7 cellular contexts compared by ENCODE assay signal in genomic region chr14:99972748-99973466, GRCh38.
A peak's percentile ranks its signal among the peaks of the same experiment; 100 is the strongest.
DNase-seq lines count a peak whose midpoint lies in the region; ATAC-seq and TF ChIP-seq lines count a peak whose summit lies in the region.

No MANE protein-coding gene starts in this region.

- no peak for TF ChIP-seq CTCF in foreskin fibroblast (IDR thresholded peaks at IDR 0.05; ENCODE audit: low read depth, low read length)
- TF ChIP-seq CTCF in body of pancreas (IDR thresholded peaks at IDR 0.05), result no peak

- CTCF ChIA-PET in T-cell (lab: Charles Lee), result interaction anchor here in 1 of 2 donors (0.6 to 1.2 kb wide), 3 partner anchors 10 to 135 kb away, joined by 3 to 4 read pairs (median 3); no protein-coding TSS in a partner anchor

- H3K4me1 Mint-ChIP-seq in T-cell, result peaks cover 10 to 18% (median 14%) of the 10 kb centered on the region in 3 donors

- no peaks in the 10 kb centered on the region for H3K9me3 Mint-ChIP-seq in T-cell

- H3K4me3 Mint-ChIP-seq in T-cell, result peak overlapping the region; percentile 82 to 94 (median 90)

- H3K36me3 Mint-ChIP-seq in T-cell, result no peaks in the 10 kb centered on the region

- H3K36me3 ChIP-seq in H7 (replicated peaks; ENCODE audit: control insufficient read depth, insufficient read depth, low read length), result no peaks in the 10 kb centered on the region
- H3K36me3 ChIP-seq in body of pancreas (replicated peaks in 1 of 2; ENCODE audit: insufficient read depth in 1 of 2, low read depth in 2 of 2), result no peaks in the 10 kb centered on the region

- POLR2A ChIA-PET in T-cell (lab: Charles Lee), result interaction anchor here in 1 of 2 donors (0.6 kb wide), 1 partner anchor 27 kb away, joined by 3 read pairs; no protein-coding TSS in a partner anchor

- H3K4me3 ChIP-seq in H7 (ENCODE audit: insufficient read depth, low read depth, low read length), result peak overlapping the region; percentile 86
- H3K4me3 ChIP-seq in foreskin fibroblast (ENCODE audit: low read depth in 1 of 2, low read length in 2 of 2), result peak overlapping the region; percentile 77 to 78
- peak overlapping the region; percentile 42 to 92 (median 75) for H3K4me3 ChIP-seq in skin epidermis
- peak overlapping the region in 1 of 2 donors; percentile 89 for H3K4me3 ChIP-seq in body of pancreas

- H3K4me1 ChIP-seq in body of pancreas, result peaks cover 4% of the 10 kb centered on the region

- H3K27me3 ChIP-seq in H7 (ENCODE audit: control insufficient read depth, insufficient read depth, low read length) (peaks cover 24% of the 10 kb centered on the region), body of pancreas (no peaks in the 10 kb centered on the region)

- ATAC-seq in T-cell (replicated peaks in 1 of 4), result no peak
- ATAC-seq in body of pancreas, result no peak

- intact Hi-C loops in body of pancreas (cut with DNase I), result no loop called here

- H3K27me3 Mint-ChIP-seq in T-cell, result peaks cover 8 to 9% of the 10 kb centered on the region in 2 donors

- no peak for DNase-seq in H7
- DNase-seq in T-cell, result no peak
- no peak for DNase-seq in foreskin fibroblast
- DNase-seq in body of pancreas, result no peak
- DNase-seq in stimulated activated CD4-positive, alpha-beta T cell treated with anti-CD3 and anti-CD28 coated beads, Interleukin-4, amount 100 ng/mL, for 24 hours, result no peak
- DNase-seq in cerebellar cortex (ENCODE audit: low spot score), result no peak

- H3K27ac ChIP-seq in skin epidermis, result peak overlapping the region in 10 of 21 experiments; percentile 47 to 94 (median 82)
- peak overlapping the region in 2 of 4 donors; percentile 18 to 53 for H3K27ac ChIP-seq in body of pancreas

- 29 to 36% methylated on average over 11 of the region's 11 CpGs for WGBS in body of pancreas, 2 donors

- peaks cover 0 to 6% (median 0%) of the 10 kb centered on the region in 3 donors for H3K9me3 ChIP-seq in body of pancreas

- H3K27ac Mint-ChIP-seq in T-cell, result peak overlapping the region; percentile 41 to 50

- no peak for TF ChIP-seq POLR2A in body of pancreas (IDR thresholded peaks at IDR 0.05)
